ENCODE assay signal across 27 cellular contexts in genomic region chr4:126742048-126742447, GRCh38.
DNase-seq lines count a peak whose midpoint lies in the region; ATAC-seq lines count a peak whose summit lies in the region.
"Had no signal": no experiment of that assay in that cellular context is flagged by ENCODE, and none has a peak within 500 bp of the region (broad histone marks: within the 10 kb centered on the region; RNA-seq: fewer than 3 reads in every experiment).

No MANE protein-coding gene starts in this region.

- DNase-seq in AML-193 (lab: John Stamatoyannopoulos, UW) (no peak), right cardiac atrium (no peak), MV-4-11 (lab: John Stamatoyannopoulos, UW) (no peak), NCI-H1694 (lab: John Stamatoyannopoulos, UW) (no peak)
- DNase-seq: activated CD4-positive, alpha-beta T cell treated with anti-CD3 and anti-CD28 coated beads for 36 hours; activated CD8-positive, alpha-beta memory T cell treated with anti-CD3 and anti-CD28 coated beads for 24 hours; activated gamma-delta T cell; activated T-cell treated with anti-CD3 and anti-CD28 coated beads, Interleukin-2, amount 50 U/mL, for 1 hour; HFFc6; islet precursor cell; KBM-7; NCI-H146; NCI-H2171 treated with DMSO at 0.1 percent for 48 hours; NCI-H524 treated with DMSO at 0.1 percent for 48 hours; nephron progenitor cell; right lobe of liver; stimulated activated CD4-positive, alpha-beta T cell treated with anti-CD3 and anti-CD28 coated beads, Interleukin-12 subunit alpha, Interleukin-12 subunit beta, amount 100 ng/mL, for 4 hours; stimulated activated CD4-positive, alpha-beta T cell treated with anti-CD3 and anti-CD28 coated beads, Interleukin-4, amount 100 ng/mL, for 24 hours; stimulated activated naive CD4-positive, alpha-beta T cell; T-helper 17 cell; testis had no signal

- 83% methylated on average over 3 of the region's 3 CpGs for WGBS in right cardiac atrium

- no peaks in the 10 kb centered on the region for H3K27me3 ChIP-seq in right cardiac atrium (ENCODE audit: control insufficient read depth, insufficient read depth)
- H3K27me3 ChIP-seq: right lobe of liver, testis had no signal

- no peak overlapping the region for H3K4me3 ChIP-seq in right cardiac atrium (ENCODE audit: low read length)
- H3K4me3 ChIP-seq: lung, right lobe of liver, SK-N-MC, testis had no signal

- H3K27ac ChIP-seq in right cardiac atrium (ENCODE audit: low read length): no peak overlapping the region
- H3K27ac ChIP-seq: parathyroid adenoma, right lobe of liver, SK-N-MC, testis had no signal

- intact Hi-C loops in right cardiac atrium (cut with DNase I): no loop called here

- ATAC-seq in GM19324 (IDR thresholded peaks at IDR 0.05; ENCODE audit: low FRiP score, unreplicated experiment) (peak; percentile 87), HG02852 (IDR thresholded peaks at IDR 0.05; ENCODE audit: unreplicated experiment) (peak; percentile 75), HG03442 (IDR thresholded peaks at IDR 0.05; ENCODE audit: unreplicated experiment) (peak; percentile 46), right cardiac atrium (no peak)
- ATAC-seq: activated CD4-positive, alpha-beta T cell treated with anti-CD3 and anti-CD28 coated beads for 36 hours; right lobe of liver; T-helper 17 cell had no signal

- H3K4me1 ChIP-seq in right cardiac atrium (ENCODE audit: control insufficient read depth, insufficient read depth, low read length): no peaks in the 10 kb centered on the region
- H3K4me1 ChIP-seq: parathyroid adenoma, right lobe of liver, testis had no signal

- no peaks in the 10 kb centered on the region for H3K9me3 ChIP-seq in right cardiac atrium (ENCODE audit: control insufficient read depth, low read length)
- H3K9me3 ChIP-seq: right lobe of liver, testis had no signal

Comparison
In these comparisons a context has a peak if more than half of its experiments do, and no peak if none do; other contexts are left out.
1. ATAC-seq: peak in GM19324 (single experiment), HG02852 (single experiment) and HG03442 (single experiment); none in right cardiac atrium (0 of 2).